8 cellular contexts compared by ENCODE assay signal in genomic region chr1:67735806-67736627, GRCh38. TPM values are rescaled to one million over a fixed set of nuclear protein-coding genes. Genes with fewer than 3 reads are reported as not detected.
DNase-seq lines count a peak whose midpoint lies in the region; ATAC-seq and TF ChIP-seq lines count a peak whose summit lies in the region.

No MANE protein-coding gene starts in this region.

- H3K9me3 Mint-ChIP-seq in CD8-positive, alpha-beta T cell = no peaks in the 10 kb centered on the region

- H3K4me1 Mint-ChIP-seq in CD8-positive, alpha-beta T cell (ENCODE audit: low read depth) = peaks cover 19% of the 10 kb centered on the region

- no peaks in the 10 kb centered on the region for H3K9me3 ChIP-seq in CD8-positive, alpha-beta T cell (ENCODE audit: low read length)
- no peaks in the 10 kb centered on the region for H3K9me3 ChIP-seq in sigmoid colon

- 7 to 12% methylated on average over 11 of the region's 11 CpGs for WGBS in sigmoid colon, 2 donors

- peak overlapping the region; percentile 8 for H3K4me3 ChIP-seq in CD8-positive, alpha-beta T cell (ENCODE audit: low read depth, low read length)
- H3K4me3 ChIP-seq in sigmoid colon = no peak overlapping the region

- CTCF ChIA-PET in CD8-positive, alpha-beta T cell (lab: Charles Lee) = interaction anchor here (1.2 to 3.2 kb wide), 3 partner anchors 18 to 176 kb away, joined by 3 to 20 read pairs (median 10); no protein-coding TSS in a partner anchor

- POLR2A ChIA-PET in CD8-positive, alpha-beta T cell (lab: Charles Lee) = interaction anchor here (3.4 kb wide), 1 partner anchor 51 kb away, joined by 19 read pairs; the partner anchor contains the start of gene GADD45A

- H3K27me3 Mint-ChIP-seq in CD8-positive, alpha-beta T cell (ENCODE audit: low read depth) = peaks cover 4% of the 10 kb centered on the region

- no peak for TF ChIP-seq POLR2A in sigmoid colon (IDR thresholded peaks at IDR 0.05)

- H3K27me3 ChIP-seq in CD8-positive, alpha-beta T cell (ENCODE audit: insufficient read depth, low read length) = no peaks in the 10 kb centered on the region
- no peaks in the 10 kb centered on the region for H3K27me3 ChIP-seq in sigmoid colon

- TF ChIP-seq CTCF in CD8-positive, alpha-beta T cell (IDR thresholded peaks at IDR 0.05) = no peak
- no peak for TF ChIP-seq CTCF in sigmoid colon (IDR thresholded peaks at IDR 0.05)

- DNase-seq in CD8-positive, alpha-beta T cell = peak in 5 of 7 experiments; percentile 11 to 71 (median 16)
- DNase-seq in RPMI8226 = peak; percentile 73
- peak; percentile 96 for DNase-seq in amniotic epithelial cell (ENCODE audit: low read depth)
- DNase-seq in hepatic stellate cell (ENCODE audit: low spot score) = peak; percentile 63
- DNase-seq in sigmoid colon = peak; percentile 78
- no peak for DNase-seq in NCI-H82 treated with DMSO at 0.1 percent for 48 hours (lab: John Stamatoyannopoulos, UW; ENCODE audit: unreplicated experiment)

- ATAC-seq in CD8-positive, alpha-beta T cell = peak; percentile 81
- peak; percentile 97 for ATAC-seq in GM19372 (IDR thresholded peaks at IDR 0.05; ENCODE audit: low read depth, unreplicated experiment)
- ATAC-seq in HG03439 (IDR thresholded peaks at IDR 0.05; ENCODE audit: unreplicated experiment) = peak; percentile 98

- H3K4me3 Mint-ChIP-seq in CD8-positive, alpha-beta T cell = peak overlapping the region; percentile 72

- TF ChIP-seq EP300 in sigmoid colon (IDR thresholded peaks at IDR 0.05) = no peak

- no peaks in the 10 kb centered on the region for H3K36me3 ChIP-seq in CD8-positive, alpha-beta T cell (ENCODE audit: insufficient read depth, low read length)
- H3K36me3 ChIP-seq in sigmoid colon = no peaks in the 10 kb centered on the region

- H3K36me3 Mint-ChIP-seq in CD8-positive, alpha-beta T cell = no peaks in the 10 kb centered on the region

- peaks cover 15% of the 10 kb centered on the region for H3K4me1 ChIP-seq in CD8-positive, alpha-beta T cell (ENCODE audit: insufficient read depth, low read length)
- peaks cover 0 to 20% (median 17%) of the 10 kb centered on the region in 4 donors for H3K4me1 ChIP-seq in sigmoid colon

- no peak overlapping the region for H3K27ac ChIP-seq in CD8-positive, alpha-beta T cell (ENCODE audit: low read depth, low read length)
- peak overlapping the region; percentile 18 to 74 (median 53) for H3K27ac ChIP-seq in sigmoid colon

- peak overlapping the region; percentile 88 for H3K27ac Mint-ChIP-seq in CD8-positive, alpha-beta T cell

- intact Hi-C loops in CD8-positive, alpha-beta T cell (cut with DNase I, micrococcal nuclease) = loop anchor here in 1 of 2 experiments (2.0 kb wide), 1 partner anchor 51 kb away; the partner anchor contains the start of gene GADD45A
- intact Hi-C loops in sigmoid colon (cut with DNase I) = no loop called here

RNA-seq across cellular contexts. Expression of gene GADD45A, which starts 51.0 kb away (rescaled TPM):
- total RNA-seq in CD8-positive, alpha-beta T cell = 100 to 1,000 TPM; 194 to 196 TPM
- total RNA-seq in sigmoid colon = 10 to 100 TPM; 16.9 to 23.6 (median 19.7) TPM
- polyA plus RNA-seq in sigmoid colon = 10 to 100 TPM; 33.3 to 60.8 (median 49.9) TPM

Comparison
In these comparisons a context has a peak if more than half of its experiments do, and no peak if none do; other contexts are left out.
1. RNA of gene GADD45A, which starts 51.0 kb away (total RNA-seq): 194 to 196 TPM in CD8-positive, alpha-beta T cell; 16.9 to 23.6 TPM in sigmoid colon; every median in the first group is over 4 times any median in the second.
2. Peak in every context shown above with its lines, with median percentiles within 50 percentile points of each other: ATAC-seq.